8 cellular contexts compared by ENCODE assay signal in the genomic region with DNA sequence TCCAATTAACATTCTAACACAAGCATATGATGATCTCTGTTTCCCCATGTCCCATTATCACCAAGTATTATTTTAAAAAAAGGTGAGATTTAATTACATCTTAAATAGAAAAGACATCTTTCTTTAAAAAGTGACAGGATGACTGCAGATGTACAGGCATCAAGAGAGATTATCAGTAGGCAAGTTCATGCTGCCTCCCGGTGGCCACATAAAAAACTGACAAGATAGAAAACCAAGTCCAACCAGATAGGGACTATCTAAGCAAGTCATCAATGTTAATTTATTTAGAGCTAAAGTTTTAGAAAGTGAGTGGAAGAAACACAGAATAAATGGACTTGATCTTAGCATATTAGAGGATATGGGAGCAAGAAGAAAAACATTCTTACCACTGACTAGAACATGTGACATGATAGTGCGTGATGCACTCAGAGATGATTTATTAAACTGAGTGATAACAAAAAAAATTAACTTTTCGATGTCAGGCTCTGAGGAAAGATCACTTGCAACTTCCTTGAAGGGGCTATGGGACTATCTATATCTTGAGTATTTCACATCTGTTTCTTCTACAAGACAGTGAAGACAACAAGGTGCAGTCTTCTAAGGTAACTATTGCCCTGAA. TPM values are rescaled to one million over a fixed set of nuclear protein-coding genes. Genes with fewer than 3 reads are reported as not detected.
DNase-seq lines count a peak whose midpoint lies in the region; ATAC-seq and TF ChIP-seq lines count a peak whose summit lies in the region.

No MANE protein-coding gene starts in this region.

- no peak overlapping the region for H3K14ac ChIP-seq in neuronal stem cell (ENCODE audit: low read length)

- ATAC-seq in HG03095 (IDR thresholded peaks at IDR 0.05; ENCODE audit: unreplicated experiment) (peak; percentile 59), HG02763 (IDR thresholded peaks at IDR 0.05; ENCODE audit: unreplicated experiment) (no peak)

- no peak overlapping the region for H3K23ac ChIP-seq in neuronal stem cell (ENCODE audit: low read depth, low read length, poor library complexity)

- no peak overlapping the region for H2BK12ac ChIP-seq in neuronal stem cell (ENCODE audit: low read length)

- H3K27me3 ChIP-seq in neuronal stem cell (ENCODE audit: control insufficient read depth in 3 of 3, insufficient read depth in 3 of 3, low read depth in 1 of 3, low read length in 3 of 3): no peaks in the 10 kb centered on the region

- H3K18ac ChIP-seq in neuronal stem cell (ENCODE audit: low read length): no peak overlapping the region

- no peak overlapping the region for H4K91ac ChIP-seq in neuronal stem cell (ENCODE audit: low read depth, low read length, poor library complexity)

- no peak overlapping the region for H2BK15ac ChIP-seq in neuronal stem cell (ENCODE audit: low read length)

- H4K20me1 ChIP-seq in OCI-LY7 (ENCODE audit: insufficient read depth, low read length): no peaks in the 10 kb centered on the region

- H2BK5ac ChIP-seq in neuronal stem cell (ENCODE audit: low read length): no peak overlapping the region

- peak; percentile 25 for DNase-seq in SIG-M5 treated with dmso at 0.1 percent for 504 hours (lab: John Stamatoyannopoulos, UW; ENCODE audit: unreplicated experiment)
- no peak for DNase-seq in SIG-M5 (lab: John Stamatoyannopoulos, UW)
- DNase-seq in OCI-LY7 (ENCODE audit: low spot score): peak; percentile 57
- peak; percentile 26 to 42 for DNase-seq in erythroblast (lab: John Stamatoyannopoulos, UW)
- peak; percentile 14 for DNase-seq in neuronal stem cell (ENCODE audit: low spot score)
- DNase-seq in cortex of kidney (lab: John Stamatoyannopoulos, UW): no peak

- no peaks in the 10 kb centered on the region for H3K79me2 ChIP-seq in OCI-LY7 (ENCODE audit: insufficient read depth, low read depth, low read length)

- no peak overlapping the region for H2AK5ac ChIP-seq in neuronal stem cell (ENCODE audit: low read depth, low read length)

- H3K4me3 ChIP-seq in OCI-LY7 (ENCODE audit: low read depth, low read length, poor library complexity, severe bottlenecking): no peak overlapping the region
- H3K4me3 ChIP-seq in neuronal stem cell (ENCODE audit: low read length in 2 of 2): no peak overlapping the region

- POLR2A ChIA-PET in OCI-LY7 (lab: Charles Lee): interaction anchor here (1.3 kb wide), 1 partner anchor 70 kb away, joined by 4 read pairs; no protein-coding TSS in a partner anchor

- no CpG with 5 or more reads among the region's 3 CpGs for WGBS in neuronal stem cell (ENCODE audit: extremely low coverage in 2 of 2, insufficient read length in 2 of 2, insufficient replicate concordance in 1 of 2), 2 donors

- H3K9me2 ChIP-seq in OCI-LY7 (ENCODE audit: insufficient read depth, low read length): no peaks in the 10 kb centered on the region

- no peak overlapping the region for H3K27ac ChIP-seq in OCI-LY7 (ENCODE audit: low read depth, low read length, poor library complexity, severe bottlenecking)
- H3K27ac ChIP-seq in neuronal stem cell (replicated peaks; ENCODE audit: low read length): no peak overlapping the region

- no TSS peak for BruUV-seq in OCI-LY7 (replicated peaks; lab: Mats Ljungman, UMichigan)

- H3K36me3 ChIP-seq in OCI-LY7 (ENCODE audit: insufficient read depth, low read length) (no peaks in the 10 kb centered on the region), neuronal stem cell (replicated peaks in 1 of 2; ENCODE audit: control insufficient read depth in 2 of 2, insufficient read depth in 2 of 2, low read length in 2 of 2) (no peaks in the 10 kb centered on the region)

- H3K4me2 ChIP-seq in OCI-LY7 (ENCODE audit: low read length) (no peak overlapping the region), neuronal stem cell (ENCODE audit: insufficient read depth, low read length, poor library complexity, severe bottlenecking) (no peak overlapping the region)

- H3K4ac ChIP-seq in neuronal stem cell (ENCODE audit: low read length): no peak overlapping the region

- no peak for TF ChIP-seq POLR2A in erythroblast (IDR thresholded peaks at IDR 0.05; ENCODE audit: low read length)

- no peak overlapping the region for H2AFZ ChIP-seq in OCI-LY7 (ENCODE audit: low read length)
- no peak overlapping the region for H2AFZ ChIP-seq in neuronal stem cell (ENCODE audit: low read length)

- H3K79me1 ChIP-seq in neuronal stem cell (ENCODE audit: low read depth, low read length): no peaks in the 10 kb centered on the region

- H3K9me3 ChIP-seq in OCI-LY7 (ENCODE audit: low read length) (no peaks in the 10 kb centered on the region), neuronal stem cell (replicated peaks in 1 of 2; ENCODE audit: control insufficient read depth in 2 of 2, insufficient read depth in 1 of 2, low read depth in 1 of 2, low read length in 2 of 2) (no peaks in the 10 kb centered on the region)

- no peak overlapping the region for H3K9ac ChIP-seq in neuronal stem cell (ENCODE audit: low read depth, low read length, poor library complexity)

- TF ChIP-seq CTCF in OCI-LY7 (conservative IDR thresholded peaks at IDR 0.05; ENCODE audit: low read length): peak; percentile 85

- intact Hi-C loops in OCI-LY7 (cut with micrococcal nuclease; ENCODE audit: unreplicated experiment): loop anchor here (1.0 to 5.0 kb wide), 2 partner anchors 75 to 456 kb away; no protein-coding TSS in a partner anchor

- H2BK120ac ChIP-seq in neuronal stem cell (ENCODE audit: low read depth, low read length): no peak overlapping the region

- CTCF ChIA-PET in OCI-LY7 (lab: Charles Lee; ENCODE audit: unreplicated experiment): no interaction called here

- no peak overlapping the region for H4K8ac ChIP-seq in neuronal stem cell (ENCODE audit: low read depth, low read length)

- H3K4me1 ChIP-seq in OCI-LY7 (ENCODE audit: insufficient read depth, low read length, poor library complexity, severe bottlenecking): peaks cover 7% of the 10 kb centered on the region
- H3K4me1 ChIP-seq in neuronal stem cell (ENCODE audit: control insufficient read depth in 2 of 2, insufficient read depth in 1 of 2, low read depth in 1 of 2, low read length in 2 of 2): no peaks in the 10 kb centered on the region

RNA-seq across cellular contexts. Expression of gene TDRD15, which starts 5.4 kb away (rescaled TPM):
- not detected in 2 replicates for total RNA-seq in OCI-LY7 (2014; rRNA removed; shearing (Covaris generic))
- total RNA-seq in OCI-LY7 (2022): not detected in 2 replicates
- polyA plus RNA-seq in neuronal stem cell (2013, experiment 1 of 2): not detected
- polyA plus RNA-seq in neuronal stem cell (2013, experiment 2 of 2): not detected

Comparison
In these comparisons a context has a peak if more than half of its experiments do, and no peak if none do; other contexts are left out.
1. DNase-seq: peak in SIG-M5 treated with dmso at 0.1 percent for 504 hours (single experiment), OCI-LY7 (single experiment), erythroblast (2 of 2) and neuronal stem cell (single experiment); none in SIG-M5 (single experiment) and cortex of kidney (single experiment).